ENCODE assay signal across 8 cellular contexts in the genomic region with DNA sequence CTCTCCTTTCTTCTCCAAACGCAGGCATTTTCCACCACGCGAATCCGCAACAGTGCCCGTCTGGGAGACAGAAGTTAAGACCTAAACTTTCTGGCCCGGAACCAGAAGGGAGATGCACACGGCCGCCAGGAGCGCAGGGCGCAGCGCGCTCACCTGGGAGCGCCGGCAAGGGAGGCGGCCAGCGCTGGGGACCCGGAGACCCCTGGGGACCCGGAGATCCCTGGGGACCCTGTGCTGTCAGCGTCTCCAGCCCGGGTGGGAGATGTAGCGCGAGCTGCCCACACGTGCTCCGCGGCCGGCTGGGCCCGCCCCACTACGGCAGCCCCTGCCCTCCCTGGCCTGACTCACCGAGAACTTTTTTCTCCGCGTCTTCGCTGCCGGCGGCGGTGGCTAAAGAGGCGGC. TPM values are rescaled to one million over a fixed set of nuclear protein-coding genes. Genes with fewer than 3 reads are reported as not detected.
A peak's percentile ranks its signal among the peaks of the same experiment; 100 is the strongest.
DNase-seq lines count a peak whose midpoint lies in the region; ATAC-seq and TF ChIP-seq lines count a peak whose summit lies in the region.

No MANE protein-coding gene starts in this region.

- ATAC-seq in GM18861 (IDR thresholded peaks at IDR 0.05; ENCODE audit: unreplicated experiment) (peak; percentile 45), HG03066 (IDR thresholded peaks at IDR 0.05; ENCODE audit: low read depth, unreplicated experiment) (peak; percentile 45)

- peaks cover 8% of the 10 kb centered on the region; the same call in 1 of the 2 replicates for H3K36me3 ChIP-seq in ACC112 (ENCODE audit: insufficient read depth, low read length)
- H3K36me3 ChIP-seq in SK-N-SH (replicated peaks in 1 of 2; ENCODE audit: control insufficient read depth in 1 of 2, insufficient read depth in 2 of 2, low read length in 1 of 2), result no peaks in the 10 kb centered on the region
- peaks cover 0 to 4% of the 10 kb centered on the region in 2 donors for H3K36me3 ChIP-seq in ascending aorta
- H3K36me3 ChIP-seq in hepatocyte (replicated peaks; ENCODE audit: insufficient read depth, low read depth), result no peaks in the 10 kb centered on the region

- 0% methylated on average over 14 of the region's 36 CpGs for WGBS in SK-N-SH (ENCODE audit: low lambda C conversion rate)
- WGBS in hepatocyte (ENCODE audit: low lambda C conversion rate, missing lambda C conversion rate), result 1% methylated on average over 33 of the region's 36 CpGs

- H3K27me3 ChIP-seq in ACC112 (ENCODE audit: insufficient read depth, low read length) (no peaks in the 10 kb centered on the region), SK-N-SH (ENCODE audit: insufficient read depth) (peaks cover 48% of the 10 kb centered on the region), ascending aorta (no peaks in the 10 kb centered on the region), hepatocyte (peaks cover 5% of the 10 kb centered on the region)

- DNase-seq in SK-N-SH (peak; percentile 23), ascending aorta (ENCODE audit: low spot score in 2 of 2) (peak; percentile 18 to 83), hepatocyte (ENCODE audit: low spot score) (peak; percentile 81), DMS114 treated with DMSO at 0.1 percent for 48 hours (lab: John Stamatoyannopoulos, UW; ENCODE audit: unreplicated experiment) (no peak)

- H3K4me3 ChIP-seq in ACC112 (ENCODE audit: low read depth, low read length) (peak overlapping the region; percentile 89), SK-N-SH (ENCODE audit: low read depth in 2 of 2, low read length in 1 of 2) (peak overlapping the region; percentile 41 to 49; a peak in 2 of 4 replicates), ascending aorta (peak overlapping the region; percentile 80 to 95), hepatocyte (peak overlapping the region; percentile 70), skin epidermis (peak overlapping the region; percentile 56 to 98 (median 86))

- H3K79me2 ChIP-seq in ACC112 (ENCODE audit: control insufficient read depth, insufficient read depth, low read length, unreplicated experiment), result peaks cover 53% of the 10 kb centered on the region
- no peaks in the 10 kb centered on the region for H3K79me2 ChIP-seq in SK-N-SH (ENCODE audit: insufficient read depth)
- H3K79me2 ChIP-seq in hepatocyte, result peaks cover 41% of the 10 kb centered on the region

- intact Hi-C loops in ascending aorta (cut with DNase I), result loop anchor here (1.0 kb wide), 1 partner anchor 510 kb away; a partner anchor contains a TSS

- POLR2A ChIA-PET in SK-N-SH (lab: Yijun Ruan, JAX), result no interaction called here

- H3K27ac ChIP-seq in ACC112 (ENCODE audit: low read depth, low read length) (peak overlapping the region; percentile 99), SK-N-SH (ENCODE audit: low read depth in 2 of 2, low read length in 1 of 2) (peak overlapping the region in 1 of 2 experiments; percentile 37; a peak in 1 of 4 replicates), ascending aorta (peak overlapping the region; percentile 98), hepatocyte (peak overlapping the region; percentile 98), skin epidermis (peak overlapping the region; percentile 85 to 100 (median 95))

- H3K4me1 ChIP-seq in ACC112 (ENCODE audit: control insufficient read depth, insufficient read depth, low read length, unreplicated experiment), result peaks cover 45% of the 10 kb centered on the region
- H3K4me1 ChIP-seq in SK-N-SH (ENCODE audit: control insufficient read depth in 1 of 2, insufficient read depth in 2 of 2, low read depth in 1 of 2, low read length in 1 of 2), result no peaks in the 10 kb centered on the region; a peak in 1 of 4 replicates
- peaks cover 0 to 34% of the 10 kb centered on the region in 2 donors for H3K4me1 ChIP-seq in ascending aorta
- H3K4me1 ChIP-seq in hepatocyte (ENCODE audit: insufficient read depth), result peaks cover 14% of the 10 kb centered on the region

- no peak for TF ChIP-seq RAD21 in SK-N-SH (IDR thresholded peaks at IDR 0.05; ENCODE audit: low read length)

- CTCF ChIA-PET in SK-N-SH (lab: Yijun Ruan, JAX), result interaction anchor here (1.2 kb wide), 1 partner anchor 9 kb away, joined by 3 read pairs; no protein-coding TSS in a partner anchor

- no peaks in the 10 kb centered on the region for H3K9me3 ChIP-seq in SK-N-SH
- no peaks in the 10 kb centered on the region for H3K9me3 ChIP-seq in ascending aorta
- no peaks in the 10 kb centered on the region for H3K9me3 ChIP-seq in hepatocyte (ENCODE audit: low read depth)

- TF ChIP-seq EP300 in SK-N-SH (IDR thresholded peaks at IDR 0.05; ENCODE audit: borderline replicate concordance in 1 of 2, low read depth in 1 of 2, low read length in 1 of 2), result no peak

- H3K9me2 ChIP-seq in SK-N-SH, result no peaks in the 10 kb centered on the region
- no peaks in the 10 kb centered on the region for H3K9me2 ChIP-seq in hepatocyte (replicated peaks; ENCODE audit: insufficient read depth)

- H2AFZ ChIP-seq in ACC112 (ENCODE audit: low read length, unreplicated experiment) (peak overlapping the region; percentile 3), SK-N-SH (ENCODE audit: low read depth) (no peak overlapping the region), hepatocyte (peak overlapping the region; percentile 52)

- H3F3A ChIP-seq in SK-N-SH (replicated peaks; ENCODE audit: insufficient read depth), result no peaks in the 10 kb centered on the region

- H3K9ac ChIP-seq in SK-N-SH, result peak overlapping the region; percentile 23; the same call in 1 of the 2 replicates

- H4K20me1 ChIP-seq in SK-N-SH (ENCODE audit: insufficient read depth) (no peaks in the 10 kb centered on the region), hepatocyte (ENCODE audit: insufficient read depth, poor library complexity, severe bottlenecking) (peaks cover 15% of the 10 kb centered on the region)

- TF ChIP-seq CTCF in SK-N-SH (IDR thresholded peaks at IDR 0.05) (no peak), ascending aorta (IDR thresholded peaks at IDR 0.05) (peak in 2 of 3 experiments; percentile 13 to 16), hepatocyte (IDR thresholded peaks at IDR 0.05; ENCODE audit: poor library complexity) (no peak)

- H3K4me2 ChIP-seq in SK-N-SH (peak overlapping the region; percentile 58; the same call in 1 of the 2 replicates), hepatocyte (peak overlapping the region; percentile 88)

TF ChIP-seq in SK-N-SH, 30 proteins besides CTCF, POLR2A, EP300 and RAD21:
- TF ChIP-seq GATA2 (CRISPR knock-in tag; IDR thresholded peaks at IDR 0.05) (no peak), EZH2phosphoT487 (IDR thresholded peaks at IDR 0.05; ENCODE audit: borderline replicate concordance, low read depth) (no peak), SMC3 (IDR thresholded peaks at IDR 0.05; ENCODE audit: low read depth, low read length) (no peak), JUND (IDR thresholded peaks at IDR 0.05) (no peak), ELF1 (IDR thresholded peaks at IDR 0.05) (no peak), RFX5 (IDR thresholded peaks at IDR 0.05; ENCODE audit: low read length) (no peak), FOSL2 (IDR thresholded peaks at IDR 0.05; ENCODE audit: borderline replicate concordance, low read depth) (no peak), TEAD4 (IDR thresholded peaks at IDR 0.05; ENCODE audit: borderline replicate concordance, insufficient read depth) (no peak), NRF1 (IDR thresholded peaks at IDR 0.05; ENCODE audit: low read depth, low read length) (no peak), TCF12 (IDR thresholded peaks at IDR 0.05) (no peak), FOXJ3 (CRISPR knock-in tag; IDR thresholded peaks at IDR 0.05) (no peak), GABPA (IDR thresholded peaks at IDR 0.05; ENCODE audit: low read depth) (no peak), POLR2AphosphoS5 (IDR thresholded peaks at IDR 0.05; ENCODE audit: low read depth, low read length) (no peak)
- TF ChIP-seq, protein P1, sequence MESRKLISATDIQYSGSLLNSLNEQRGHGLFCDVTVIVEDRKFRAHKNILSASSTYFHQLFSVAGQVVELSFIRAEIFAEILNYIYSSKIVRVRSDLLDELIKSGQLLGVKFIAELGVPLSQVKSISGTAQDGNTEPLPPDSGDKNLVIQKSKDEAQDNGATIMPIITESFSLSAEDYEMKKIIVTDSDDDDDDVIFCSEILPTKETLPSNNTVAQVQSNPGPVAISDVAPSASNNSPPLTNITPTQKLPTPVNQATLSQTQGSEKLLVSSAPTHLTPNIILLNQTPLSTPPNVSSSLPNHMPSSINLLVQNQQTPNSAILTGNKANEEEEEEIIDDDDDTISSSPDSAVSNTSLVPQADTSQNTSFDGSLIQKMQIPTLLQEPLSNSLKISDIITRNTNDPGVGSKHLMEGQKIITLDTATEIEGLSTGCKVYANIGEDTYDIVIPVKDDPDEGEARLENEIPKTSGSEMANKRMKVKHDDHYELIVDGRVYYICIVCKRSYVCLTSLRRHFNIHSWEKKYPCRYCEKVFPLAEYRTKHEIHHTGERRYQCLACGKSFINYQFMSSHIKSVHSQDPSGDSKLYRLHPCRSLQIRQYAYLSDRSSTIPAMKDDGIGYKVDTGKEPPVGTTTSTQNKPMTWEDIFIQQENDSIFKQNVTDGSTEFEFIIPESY (IDR thresholded peaks at IDR 0.05; ENCODE audit: borderline replicate concordance, low read depth), result no peak
- TF ChIP-seq, protein P2, sequence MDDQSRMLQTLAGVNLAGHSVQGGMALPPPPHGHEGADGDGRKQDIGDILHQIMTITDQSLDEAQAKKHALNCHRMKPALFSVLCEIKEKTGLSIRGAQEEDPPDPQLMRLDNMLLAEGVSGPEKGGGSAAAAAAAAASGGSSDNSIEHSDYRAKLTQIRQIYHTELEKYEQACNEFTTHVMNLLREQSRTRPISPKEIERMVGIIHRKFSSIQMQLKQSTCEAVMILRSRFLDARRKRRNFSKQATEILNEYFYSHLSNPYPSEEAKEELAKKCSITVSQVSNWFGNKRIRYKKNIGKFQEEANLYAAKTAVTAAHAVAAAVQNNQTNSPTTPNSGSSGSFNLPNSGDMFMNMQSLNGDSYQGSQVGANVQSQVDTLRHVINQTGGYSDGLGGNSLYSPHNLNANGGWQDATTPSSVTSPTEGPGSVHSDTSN (IDR thresholded peaks at IDR 0.05), result no peak

RNA-seq across cellular contexts. Expression of a gene that starts 0.6 kb away (rescaled TPM):
- polyA plus RNA-seq in SK-N-SH (2012; rRNA removed) (12.2 and 22.4 TPM in 2 replicates), hepatocyte (218 and 237 TPM in 2 replicates)
- polyA plus RNA-seq in SK-N-SH (2012; cell fraction: cytosol; rRNA removed), result 18.0 and 19.6 TPM in 2 replicates
- polyA plus RNA-seq in SK-N-SH (2012; cell fraction: nucleus; rRNA removed), result 54.9 and 64.5 TPM in 2 replicates
- total RNA-seq in ascending aorta (326 TPM), hepatocyte (66.7 and 83.4 TPM in 2 replicates)

RNA-seq across cellular contexts. Expression of a gene that starts 48.7 kb away (rescaled TPM):
- polyA plus RNA-seq in SK-N-SH (2012; rRNA removed) (not detected in 2 replicates), hepatocyte (0.09 and 0.58 TPM in 2 replicates)
- not detected in 2 replicates for polyA plus RNA-seq in SK-N-SH (2012; cell fraction: cytosol; rRNA removed)
- 0.01 TPM in 1 of 2 replicates, not detected in the other for polyA plus RNA-seq in SK-N-SH (2012; cell fraction: nucleus; rRNA removed)
- total RNA-seq in ascending aorta (0.21 TPM), hepatocyte (0.48 and 3.6 TPM in 2 replicates)

Comparison
In these comparisons a context has a peak if more than half of its experiments do, and no peak if none do; other contexts are left out.
1. CTCF ChIP-seq: peak in ascending aorta (2 of 3); none in SK-N-SH (single experiment) and hepatocyte (single experiment).
2. Peak in every context shown above with its lines, with median percentiles within 50 percentile points of each other: H3K4me3 ChIP-seq.